ENCODE assay signal across 13 cellular contexts in the genomic region with DNA sequence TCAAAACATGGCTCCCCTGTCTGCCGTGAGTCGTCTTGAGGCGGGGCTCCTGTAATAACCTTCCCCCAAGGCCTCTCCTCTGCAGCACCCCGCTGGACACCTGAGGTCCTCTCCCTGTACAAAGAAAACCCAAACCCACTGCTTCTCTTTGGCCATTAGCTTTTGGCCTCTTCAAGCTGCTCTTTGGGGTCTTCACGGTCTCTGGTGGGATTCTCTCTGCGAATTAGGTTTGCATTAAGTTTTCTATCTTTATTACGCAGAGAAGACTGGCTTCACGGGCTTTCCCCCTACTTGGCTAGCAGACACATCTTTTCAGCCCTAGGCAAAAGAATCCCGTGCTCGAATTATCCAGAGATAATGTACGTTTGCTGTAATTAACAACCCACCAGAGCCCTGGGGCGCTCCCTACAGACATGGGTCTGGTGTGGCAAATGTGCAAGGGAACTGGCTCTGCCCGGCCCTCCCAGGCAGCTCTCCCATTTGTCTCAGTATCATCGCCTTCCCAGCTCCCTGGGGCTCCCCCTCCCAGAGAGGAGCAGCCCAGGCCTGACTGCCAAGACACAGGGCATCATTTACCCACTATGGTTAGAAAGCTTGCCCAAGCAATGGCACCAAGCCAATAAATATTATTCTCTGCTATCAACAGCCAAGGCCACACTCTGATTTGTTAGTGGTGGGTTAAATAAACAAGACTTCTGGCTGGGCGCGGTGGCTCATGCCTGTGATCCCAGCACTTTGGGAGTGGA. TPM values are rescaled to one million over a fixed set of nuclear protein-coding genes. Genes with fewer than 3 reads are reported as not detected.
DNase-seq lines count a peak whose midpoint lies in the region; ATAC-seq, FAIRE-seq and TF ChIP-seq lines count a peak whose summit lies in the region.
"Had no signal": no experiment of that assay in that cellular context is flagged by ENCODE, and none has a peak within 500 bp of the region (broad histone marks: within the 10 kb centered on the region; RNA-seq: fewer than 3 reads in every experiment).

No MANE protein-coding gene starts in this region.

- H3K4me3 ChIP-seq in astrocyte (ENCODE audit: insufficient read depth, low read depth, low read length), result no peak overlapping the region
- H3K4me3 ChIP-seq: ascending aorta had no signal

- FAIRE-seq in HTR-8/SVneo (lab: Jason Lieb, UNC) (no peak), astrocyte (lab: Jason Lieb, UNC) (no peak)

- no peaks in the 10 kb centered on the region for H3K27me3 ChIP-seq in astrocyte (ENCODE audit: insufficient read depth, low read length)
- H3K27me3 ChIP-seq: ascending aorta had no signal

- H3K36me3 Mint-ChIP-seq in astrocyte (ENCODE audit: low read depth, unreplicated experiment), result no peaks in the 10 kb centered on the region
- H3K36me3 Mint-ChIP-seq: CD4-positive, CD25-positive, alpha-beta regulatory T cell had no signal

- no peak overlapping the region for H3K9ac ChIP-seq in astrocyte (ENCODE audit: low read length)

- no peak overlapping the region for H3K4me2 ChIP-seq in astrocyte (ENCODE audit: low read length)

- H2AFZ ChIP-seq in astrocyte (ENCODE audit: low read depth, low read length), result peak overlapping the region; percentile 26

- H3K27ac Mint-ChIP-seq in astrocyte (ENCODE audit: unreplicated experiment), result no peak overlapping the region
- H3K27ac Mint-ChIP-seq: CD4-positive, CD25-positive, alpha-beta regulatory T cell had no signal

- H3K4me1 ChIP-seq in astrocyte (ENCODE audit: insufficient read depth, low read length), result peaks cover 7% of the 10 kb centered on the region
- H3K4me1 ChIP-seq: ascending aorta had no signal

- DNase-seq in A172 (ENCODE audit: low spot score) (peak; percentile 48), HTR-8/SVneo (ENCODE audit: insufficient read length, low spot score) (peak; percentile 25), astrocyte (ENCODE audit: low read depth) (no peak), left lobe of liver (ENCODE audit: low spot score) (peak; percentile 87), hippocampal formation (lab: John Stamatoyannopoulos, UW) (no peak), inferior parietal cortex (ENCODE audit: extremely low spot score) (no peak)
- DNase-seq in stimulated activated naive CD4-positive, alpha-beta T cell treated with Interleukin-2 at 50 U/mL for 16 hours (lab: John Stamatoyannopoulos, UW), result no peak
- DNase-seq in activated naive CD4-positive, alpha-beta T cell treated with anti-CD3 and anti-CD28 coated beads, Interleukin-2, amount 50 U/mL, for 16 hours, result no peak
- DNase-seq: CD4-positive, CD25-positive, alpha-beta regulatory T cell; NCI-H187 treated with DMSO at 0.1 percent for 48 hours; stimulated activated naive CD8-positive, alpha-beta T cell treated with anti-CD3 and anti-CD28 coated beads, Interleukin-15, amount 100 ng/mL, for 72 hours had no signal

- no peaks in the 10 kb centered on the region for H4K20me1 ChIP-seq in astrocyte (ENCODE audit: insufficient read depth, low read length)

- H3K36me3 ChIP-seq in astrocyte (ENCODE audit: insufficient read depth, low read length), result no peaks in the 10 kb centered on the region
- H3K36me3 ChIP-seq: ascending aorta had no signal

- no peak overlapping the region for H3K4me3 Mint-ChIP-seq in astrocyte (ENCODE audit: unreplicated experiment)
- H3K4me3 Mint-ChIP-seq: CD4-positive, CD25-positive, alpha-beta regulatory T cell; stimulated activated naive CD8-positive, alpha-beta T cell treated with anti-CD3 and anti-CD28 coated beads, Interleukin-15, amount 100 ng/mL, for 72 hours had no signal

- H3K79me2 ChIP-seq in astrocyte (ENCODE audit: insufficient read depth, low read length), result no peaks in the 10 kb centered on the region

- no peaks in the 10 kb centered on the region for H3K9me3 ChIP-seq in astrocyte (ENCODE audit: insufficient read depth, low read depth, low read length)
- H3K9me3 ChIP-seq: ascending aorta had no signal

- peak; percentile 71 for ATAC-seq in left lobe of liver
- ATAC-seq: activated CD4-positive, CD25-positive, alpha-beta regulatory T cell treated with anti-CD3 and anti-CD28 coated beads, Interleukin-2, amount 50 U/mL, for 24 hours; stimulated activated naive CD8-positive, alpha-beta T cell treated with anti-CD3 and anti-CD28 coated beads, Interleukin-15, amount 100 ng/mL, for 72 hours had no signal

- no peaks in the 10 kb centered on the region for H3K9me3 Mint-ChIP-seq in astrocyte (ENCODE audit: unreplicated experiment)
- H3K9me3 Mint-ChIP-seq: CD4-positive, CD25-positive, alpha-beta regulatory T cell; stimulated activated naive CD8-positive, alpha-beta T cell treated with anti-CD3 and anti-CD28 coated beads, Interleukin-15, amount 100 ng/mL, for 72 hours had no signal

- H3K27ac ChIP-seq in astrocyte (ENCODE audit: low read depth, low read length), result no peak overlapping the region
- H3K27ac ChIP-seq: ascending aorta had no signal

- no peak for TF ChIP-seq CTCF in astrocyte (IDR thresholded peaks at IDR 0.05; ENCODE audit: insufficient read depth, low read depth, low read length)

- peaks cover 6% of the 10 kb centered on the region for H3K4me1 Mint-ChIP-seq in astrocyte (ENCODE audit: low read depth, unreplicated experiment)
- H3K4me1 Mint-ChIP-seq: CD4-positive, CD25-positive, alpha-beta regulatory T cell; stimulated activated naive CD8-positive, alpha-beta T cell treated with anti-CD3 and anti-CD28 coated beads, Interleukin-15, amount 100 ng/mL, for 72 hours had no signal

- H3K27me3 Mint-ChIP-seq in astrocyte (ENCODE audit: low read depth, unreplicated experiment), result no peaks in the 10 kb centered on the region
- H3K27me3 Mint-ChIP-seq: stimulated activated naive CD8-positive, alpha-beta T cell treated with anti-CD3 and anti-CD28 coated beads, Interleukin-15, amount 100 ng/mL, for 72 hours had no signal

RNA-seq across cellular contexts. Expression of gene KLHDC4, which starts 24.7 kb away (rescaled TPM):
- total RNA-seq in A172 (2014; rRNA removed; shearing (Covaris generic)), result 18.4 and 33.8 TPM in 2 replicates
- total RNA-seq in astrocyte, result 29.6 and 29.8 TPM in 2 replicates
- 17.2 TPM for total RNA-seq in left lobe of liver

Comparison
In these comparisons a context has a peak if more than half of its experiments do, and no peak if none do; other contexts are left out.
1. DNase-seq: peak in A172 (single experiment), HTR-8/SVneo (single experiment) and left lobe of liver (single experiment); none in astrocyte (single experiment), hippocampal formation (0 of 2), stimulated activated naive CD4-positive, alpha-beta T cell treated with Interleukin-2 at 50 U/mL for 16 hours (single experiment), inferior parietal cortex (single experiment) and activated naive CD4-positive, alpha-beta T cell treated with anti-CD3 and anti-CD28 coated beads, Interleukin-2, amount 50 U/mL, for 16 hours (single experiment).